ENCODE assay signal across 8 cellular contexts in the genomic region with DNA sequence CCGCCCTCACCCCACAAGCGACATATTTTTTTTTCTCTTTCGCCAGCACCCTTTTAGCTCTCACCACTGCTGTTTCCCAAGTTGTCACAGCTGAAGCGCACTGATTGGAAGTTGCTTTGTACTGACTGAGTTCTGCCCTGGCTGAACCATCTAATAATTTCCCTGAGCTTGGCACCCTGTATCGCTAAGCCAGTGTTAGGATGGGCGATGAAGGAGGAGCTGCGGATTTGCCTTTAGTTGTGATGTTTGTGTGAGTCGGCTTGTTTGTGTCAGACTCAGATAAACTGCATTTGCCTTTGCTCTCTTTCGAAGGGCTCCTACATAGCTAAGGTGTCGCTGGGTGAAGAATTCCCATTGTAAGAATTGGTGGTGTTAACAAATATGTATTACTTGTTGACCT. TPM values are rescaled to one million over a fixed set of nuclear protein-coding genes. Genes with fewer than 3 reads are reported as not detected.
DNase-seq lines count a peak whose midpoint lies in the region; ATAC-seq, FAIRE-seq and TF ChIP-seq lines count a peak whose summit lies in the region.

No MANE protein-coding gene starts in this region.

- H3K4me3 ChIP-seq in GM23338 (peak overlapping the region; percentile 87), gastroesophageal sphincter (peak overlapping the region; percentile 89 to 94), gastrocnemius medialis (peak overlapping the region; percentile 70 to 87 (median 75))

- DNase-seq in GM23338 (ENCODE audit: low spot score), result no peak
- DNase-seq in T-helper 17 cell, result no peak
- no peak for DNase-seq in gastrocnemius medialis
- DNase-seq in SHP77 treated with DMSO at 0.1 percent for 48 hours (lab: John Stamatoyannopoulos, UW), result no peak
- DNase-seq in HEK293T (ENCODE audit: extremely low spot score), result no peak
- no peak for DNase-seq in GM12891 (ENCODE audit: insufficient read length, low spot score)

- peak overlapping the region; percentile 87 for H3K4me3 Mint-ChIP-seq in GM23338
- H3K4me3 Mint-ChIP-seq in T-helper 17 cell, result peak overlapping the region; percentile 91

- WGBS in gastroesophageal sphincter (ENCODE audit: low coverage in 1 of 2), 2 donors, result 43 to 52% methylated on average over 6 to 10 of the region's 10 CpGs

- in situ Hi-C loops in gastrocnemius medialis (cut with MboI; ENCODE audit: low sequenced_read_pairs in 4 of 4), result loop anchor here in 2 of 4 donors (25.0 kb wide), 2 partner anchors 135 to 285 kb away; no protein-coding TSS in a partner anchor

- no peak for FAIRE-seq in GM12891 (lab: Jason Lieb, UNC)

- H3K4me1 ChIP-seq in GM23338 (ENCODE audit: insufficient read depth), result peaks cover 53% of the 10 kb centered on the region
- peaks cover 0 to 67% (median 4%) of the 10 kb centered on the region in 3 donors for H3K4me1 ChIP-seq in gastroesophageal sphincter
- H3K4me1 ChIP-seq in gastrocnemius medialis, result peaks cover 18% of the 10 kb centered on the region in 2 donors

- TF ChIP-seq CTCF in GM23338 (conservative IDR thresholded peaks at IDR 0.05; ENCODE audit: low read depth in 2 of 2), result no peak
- no peak for TF ChIP-seq CTCF in gastroesophageal sphincter (IDR thresholded peaks at IDR 0.05)
- no peak for TF ChIP-seq CTCF in gastrocnemius medialis (IDR thresholded peaks at IDR 0.05 in 4 of 5, conservative IDR thresholded peaks at IDR 0.05 in 1 of 5)

- 0 out of 2 replicates have a peak, but pooled peaks cover 6% of the 10 kb centered on the region for H3K36me3 ChIP-seq in GM23338 (ENCODE audit: insufficient read depth)
- H3K36me3 ChIP-seq in gastroesophageal sphincter, result no peaks in the 10 kb centered on the region
- H3K36me3 ChIP-seq in gastrocnemius medialis, result no peaks in the 10 kb centered on the region

- H2AFZ ChIP-seq in GM23338, result no peak overlapping the region

- no peaks in the 10 kb centered on the region; the same call in 1 of the 2 replicates for H3F3A ChIP-seq in GM23338 (replicated peaks; ENCODE audit: low read depth)

- no peak for TF ChIP-seq EP300 in gastroesophageal sphincter (IDR thresholded peaks at IDR 0.05)

- H3K9me3 ChIP-seq in T-helper 17 cell (ENCODE audit: control insufficient read depth, low read length, poor library complexity, severe bottlenecking), result no peaks in the 10 kb centered on the region
- no peaks in the 10 kb centered on the region for H3K9me3 ChIP-seq in gastroesophageal sphincter
- no peaks in the 10 kb centered on the region for H3K9me3 ChIP-seq in gastrocnemius medialis

- H3K4me1 Mint-ChIP-seq in GM23338, result peaks cover 47% of the 10 kb centered on the region
- H3K4me1 Mint-ChIP-seq in T-helper 17 cell, result peaks cover 35% of the 10 kb centered on the region

- intact Hi-C loops in gastrocnemius medialis (cut with DNase I; ENCODE audit: low total_unique reads), result loop anchor here (5.0 to 10.0 kb wide), 5 partner anchors 100 to 785 kb away; partner anchors contain the start of genes CCDC71L and NAMPT

- CTCF ChIA-PET in HEK293T (lab: Yijun Ruan, JAX), result no interaction called here

- H3K27me3 Mint-ChIP-seq in GM23338 (ENCODE audit: insufficient read depth, low read depth, poor library complexity), result peaks cover 14% of the 10 kb centered on the region
- no peaks in the 10 kb centered on the region for H3K27me3 Mint-ChIP-seq in T-helper 17 cell

- H4K20me1 ChIP-seq in GM23338 (replicated peaks; ENCODE audit: insufficient read depth), result no peaks in the 10 kb centered on the region; the same call in 1 of the 2 replicates

- H3K36me3 Mint-ChIP-seq in GM23338 (ENCODE audit: low read depth) (peaks cover 29% of the 10 kb centered on the region), T-helper 17 cell (ENCODE audit: low read depth) (no peaks in the 10 kb centered on the region)

- H3K4me2 ChIP-seq in GM23338, result peak overlapping the region; percentile 82

- TF ChIP-seq POLR2A in gastroesophageal sphincter (IDR thresholded peaks at IDR 0.05) (no peak), gastrocnemius medialis (IDR thresholded peaks at IDR 0.05) (no peak), GM12891 (IDR thresholded peaks at IDR 0.05; ENCODE audit: low read depth, low read length) (no peak)

- ATAC-seq in GM23338 (no peak), T-helper 17 cell (no peak), gastroesophageal sphincter (no peak), gastrocnemius medialis (no peak), HG03108 (IDR thresholded peaks at IDR 0.05; ENCODE audit: unreplicated experiment) (no peak)

- no peaks in the 10 kb centered on the region for H3K9me2 ChIP-seq in GM23338 (ENCODE audit: insufficient read depth)

- H3K27me3 ChIP-seq in GM23338 (ENCODE audit: insufficient read depth) (peaks cover 17% of the 10 kb centered on the region), gastroesophageal sphincter (no peaks in the 10 kb centered on the region), gastrocnemius medialis (no peaks in the 10 kb centered on the region)

- POLR2A ChIA-PET in HEK293T (lab: Yijun Ruan, JAX), result no interaction called here

- peaks cover 81% of the 10 kb centered on the region for H3K79me2 ChIP-seq in GM23338 (replicated peaks; ENCODE audit: insufficient read depth)

- H3K27ac Mint-ChIP-seq in GM23338 (no peak overlapping the region), T-helper 17 cell (peak overlapping the region; percentile 86)

- peaks cover 2% of the 10 kb centered on the region; the same call in 1 of the 3 replicates for H3K9me3 Mint-ChIP-seq in GM23338

- H3K27ac ChIP-seq in GM23338 (ENCODE audit: low read depth) (no peak overlapping the region), gastroesophageal sphincter (peak overlapping the region; percentile 15 to 87 (median 64)), gastrocnemius medialis (peak overlapping the region in 2 of 4 donors; percentile 46 to 65)

TF ChIP-seq in GM23338, 12 proteins besides CTCF, POLR2A, EP300 and RAD21 (continues in another document):
- TF ChIP-seq JUNB (IDR thresholded peaks at IDR 0.05; ENCODE audit: unreplicated experiment) (no peak), NANOG (IDR thresholded peaks at IDR 0.05; ENCODE audit: borderline replicate concordance) (no peak), STAT1 (IDR thresholded peaks at IDR 0.05; ENCODE audit: unreplicated experiment) (no peak), POLR2AphosphoS5 (IDR thresholded peaks at IDR 0.05; ENCODE audit: low read depth) (no peak), EZH2 (IDR thresholded peaks at IDR 0.05; ENCODE audit: low read depth, unreplicated experiment) (no peak), ZNF114 (CRISPR knock-in tag; IDR thresholded peaks at IDR 0.05) (no peak), CREB1 (CRISPR knock-in tag; IDR thresholded peaks at IDR 0.05; ENCODE audit: low read depth) (no peak), ZNF331 (CRISPR knock-in tag; IDR thresholded peaks at IDR 0.05; ENCODE audit: low read depth) (no peak)

TF ChIP-seq in HEK293T, 16 proteins besides CTCF, POLR2A, EP300 and RAD21 (continues in another document):
- TF ChIP-seq, protein P1, sequence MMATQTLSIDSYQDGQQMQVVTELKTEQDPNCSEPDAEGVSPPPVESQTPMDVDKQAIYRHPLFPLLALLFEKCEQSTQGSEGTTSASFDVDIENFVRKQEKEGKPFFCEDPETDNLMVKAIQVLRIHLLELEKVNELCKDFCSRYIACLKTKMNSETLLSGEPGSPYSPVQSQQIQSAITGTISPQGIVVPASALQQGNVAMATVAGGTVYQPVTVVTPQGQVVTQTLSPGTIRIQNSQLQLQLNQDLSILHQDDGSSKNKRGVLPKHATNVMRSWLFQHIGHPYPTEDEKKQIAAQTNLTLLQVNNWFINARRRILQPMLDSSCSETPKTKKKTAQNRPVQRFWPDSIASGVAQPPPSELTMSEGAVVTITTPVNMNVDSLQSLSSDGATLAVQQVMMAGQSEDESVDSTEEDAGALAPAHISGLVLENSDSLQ (IDR thresholded peaks at IDR 0.05), result no peak
- TF ChIP-seq BHLHE40 (IDR thresholded peaks at IDR 0.05; ENCODE audit: borderline replicate concordance) (no peak), ARNT (IDR thresholded peaks at IDR 0.05) (no peak), FOXM1 (IDR thresholded peaks at IDR 0.05; ENCODE audit: borderline replicate concordance) (no peak), CTBP1 (IDR thresholded peaks at IDR 0.05; ENCODE audit: borderline replicate concordance) (no peak), SUZ12 (IDR thresholded peaks at IDR 0.05) (no peak), FOXK2 (IDR thresholded peaks at IDR 0.05) (no peak), NFRKB (IDR thresholded peaks at IDR 0.05) (no peak), L3MBTL2 (conservative IDR thresholded peaks at IDR 0.05) (no peak), SP1 (IDR thresholded peaks at IDR 0.05) (no peak), TARDBP (IDR thresholded peaks at IDR 0.05) (no peak), HDGF (IDR thresholded peaks at IDR 0.05; ENCODE audit: borderline replicate concordance) (no peak), FOXA1 (IDR thresholded peaks at IDR 0.05) (no peak)

TF ChIP-seq in GM12891, 5 proteins besides CTCF, POLR2A, EP300 and RAD21:
- TF ChIP-seq POU2F2 (IDR thresholded peaks at IDR 0.05; ENCODE audit: low read depth, low read length), result no peak
- TF ChIP-seq PAX5 (IDR thresholded peaks at IDR 0.05; ENCODE audit: insufficient read depth, low read length, severe bottlenecking), result no peak
- no peak for TF ChIP-seq TAF1 (IDR thresholded peaks at IDR 0.05; ENCODE audit: low read depth, low read length)
- TF ChIP-seq SPI1 (IDR thresholded peaks at IDR 0.05; ENCODE audit: low read depth, low read length), result no peak
- TF ChIP-seq POLR2AphosphoS5 (IDR thresholded peaks at IDR 0.05; ENCODE audit: low read depth, low read length), result no peak

RNA-seq across cellular contexts. Expression of gene ATXN7L1, which starts 1.3 kb away (rescaled TPM):
- 19.4 and 29.8 TPM in 2 replicates for total RNA-seq in GM23338 (2014; rRNA removed; shearing (Covaris generic))
- polyA plus RNA-seq in GM23338 (2016; fragmentation: Nextera tagmentation; extraction: Ambion mirVana), result 20.6 and 22.8 TPM in 2 replicates
- total RNA-seq in T-helper 17 cell (10 to 100 TPM; 36.6 to 45.7 TPM), gastroesophageal sphincter (10 to 100 TPM in 1 of 4 donors, 1 to 10 TPM in 3; 5.9 to 21.2 (median 7.7) TPM), gastrocnemius medialis (1 to 10 TPM; 1.6 to 6.6 (median 4.8) TPM)
- 0.04 TPM for polyA plus RNA-seq in GM12891 (2012; ENCODE audit: low read depth, missing spikeins)
